1 cellular context compared by ENCODE assay signal in genomic region chr6:30163090-30163917, GRCh38.
TF ChIP-seq lines count a peak whose summit lies in the region.

Gene TRIM15 (plus strand): TSS chr6:30163546. CDS start chr6:30163685, 139 bp downstream.

TF ChIP-seq in HepG2, 621 proteins besides CTCF, POLR2A, EP300 and RAD21 (continued from another document and continues in another):
- TF ChIP-seq HIC2 (CRISPR knock-in tag; IDR thresholded peaks at IDR 0.05; ENCODE audit: low read depth): peak; percentile 81; the same call in 1 of the 2 replicates
- no peak for TF ChIP-seq ZNF24 (IDR thresholded peaks at IDR 0.05)
- TF ChIP-seq ZSCAN30 (CRISPR knock-in tag; IDR thresholded peaks at IDR 0.05): peak; percentile 73; the same call in 1 of the 2 replicates
- TF ChIP-seq ZBTB21 (CRISPR knock-in tag; IDR thresholded peaks at IDR 0.05): no peak
- peak; percentile 88 for TF ChIP-seq PAX8 (CRISPR knock-in tag; IDR thresholded peaks at IDR 0.05; ENCODE audit: borderline replicate concordance)
- no peak for TF ChIP-seq ZBTB14 (CRISPR knock-in tag; IDR thresholded peaks at IDR 0.05)
- TF ChIP-seq SRF (IDR thresholded peaks at IDR 0.05; ENCODE audit: low read depth, low read length): no peak
- no peak for TF ChIP-seq CREB1 (IDR thresholded peaks at IDR 0.05)
- TF ChIP-seq CREB1 (CRISPR knock-in tag; IDR thresholded peaks at IDR 0.05): peak; percentile 39; the same call in 1 of the 2 replicates
- TF ChIP-seq, protein P1, sequence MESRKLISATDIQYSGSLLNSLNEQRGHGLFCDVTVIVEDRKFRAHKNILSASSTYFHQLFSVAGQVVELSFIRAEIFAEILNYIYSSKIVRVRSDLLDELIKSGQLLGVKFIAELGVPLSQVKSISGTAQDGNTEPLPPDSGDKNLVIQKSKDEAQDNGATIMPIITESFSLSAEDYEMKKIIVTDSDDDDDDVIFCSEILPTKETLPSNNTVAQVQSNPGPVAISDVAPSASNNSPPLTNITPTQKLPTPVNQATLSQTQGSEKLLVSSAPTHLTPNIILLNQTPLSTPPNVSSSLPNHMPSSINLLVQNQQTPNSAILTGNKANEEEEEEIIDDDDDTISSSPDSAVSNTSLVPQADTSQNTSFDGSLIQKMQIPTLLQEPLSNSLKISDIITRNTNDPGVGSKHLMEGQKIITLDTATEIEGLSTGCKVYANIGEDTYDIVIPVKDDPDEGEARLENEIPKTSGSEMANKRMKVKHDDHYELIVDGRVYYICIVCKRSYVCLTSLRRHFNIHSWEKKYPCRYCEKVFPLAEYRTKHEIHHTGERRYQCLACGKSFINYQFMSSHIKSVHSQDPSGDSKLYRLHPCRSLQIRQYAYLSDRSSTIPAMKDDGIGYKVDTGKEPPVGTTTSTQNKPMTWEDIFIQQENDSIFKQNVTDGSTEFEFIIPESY (CRISPR knock-in tag; IDR thresholded peaks at IDR 0.05): peak; percentile 13; the same call in 1 of the 2 replicates
- no peak for TF ChIP-seq NR3C1 (CRISPR knock-in tag; IDR thresholded peaks at IDR 0.05)
- TF ChIP-seq AGO1 (IDR thresholded peaks at IDR 0.05; ENCODE audit: low read depth, low read length, poor library complexity, severe bottlenecking): peak; percentile 58
- peak; percentile 43; the same call in 1 of the 2 replicates for TF ChIP-seq ZFP1 (CRISPR knock-in tag; IDR thresholded peaks at IDR 0.05)
- 0 out of 2 replicates have a peak, but pooled peaks have one; percentile 24 for TF ChIP-seq TRAFD1 (CRISPR knock-in tag; IDR thresholded peaks at IDR 0.05; ENCODE audit: borderline replicate concordance)
- 0 out of 2 replicates have a peak, but pooled peaks have one; percentile 59 for TF ChIP-seq ZNF138 (CRISPR knock-in tag; IDR thresholded peaks at IDR 0.05; ENCODE audit: low read depth)
- peak; percentile 93 for TF ChIP-seq ZNF746 (CRISPR knock-in tag; IDR thresholded peaks at IDR 0.05)
- no peak for TF ChIP-seq ARNT2 (CRISPR knock-in tag; IDR thresholded peaks at IDR 0.05; ENCODE audit: low read depth)
- TF ChIP-seq ZNF232 (CRISPR knock-in tag; IDR thresholded peaks at IDR 0.05; ENCODE audit: borderline replicate concordance): no peak; the same call in 1 of the 2 replicates
- TF ChIP-seq ZNF724P (CRISPR knock-in tag; IDR thresholded peaks at IDR 0.05; ENCODE audit: borderline replicate concordance): no peak
- peak; percentile 92 for TF ChIP-seq POLR2AphosphoS5 (IDR thresholded peaks at IDR 0.05; ENCODE audit: low read depth, low read length)
- peak; percentile 28; the same call in 1 of the 2 replicates for TF ChIP-seq ZNF296 (CRISPR knock-in tag; conservative IDR thresholded peaks at IDR 0.05)
- TF ChIP-seq MED1 (CRISPR knock-in tag; IDR thresholded peaks at IDR 0.05): peak; percentile 75; the same call in 1 of the 2 replicates
- TF ChIP-seq ZNF382 (CRISPR knock-in tag; IDR thresholded peaks at IDR 0.05; ENCODE audit: borderline replicate concordance): no peak
- TF ChIP-seq RERE (CRISPR knock-in tag; IDR thresholded peaks at IDR 0.05; ENCODE audit: low read depth): no peak; the same call in 1 of the 2 replicates
- peak; percentile 67 for TF ChIP-seq GABPA (IDR thresholded peaks at IDR 0.05; ENCODE audit: low read depth, low read length)
- TF ChIP-seq GABPA (CRISPR knock-in tag; IDR thresholded peaks at IDR 0.05; ENCODE audit: low read depth): peak; percentile 91
- TF ChIP-seq SRSF9 (IDR thresholded peaks at IDR 0.05; ENCODE audit: borderline replicate concordance, insufficient read depth, low read depth, low read length, poor library complexity, severe bottlenecking): no peak
- TF ChIP-seq JUN (CRISPR knock-in tag; IDR thresholded peaks at IDR 0.05): peak; percentile 53
- 0 out of 2 replicates have a peak, but pooled peaks have one; percentile 3 for TF ChIP-seq ZC3H4 (CRISPR knock-in tag; IDR thresholded peaks at IDR 0.05; ENCODE audit: borderline replicate concordance)
- no peak for TF ChIP-seq CBX1 (IDR thresholded peaks at IDR 0.05; ENCODE audit: low read depth)
- TF ChIP-seq, protein P2, sequence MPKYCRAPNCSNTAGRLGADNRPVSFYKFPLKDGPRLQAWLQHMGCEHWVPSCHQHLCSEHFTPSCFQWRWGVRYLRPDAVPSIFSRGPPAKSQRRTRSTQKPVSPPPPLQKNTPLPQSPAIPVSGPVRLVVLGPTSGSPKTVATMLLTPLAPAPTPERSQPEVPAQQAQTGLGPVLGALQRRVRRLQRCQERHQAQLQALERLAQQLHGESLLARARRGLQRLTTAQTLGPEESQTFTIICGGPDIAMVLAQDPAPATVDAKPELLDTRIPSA (CRISPR knock-in tag; IDR thresholded peaks at IDR 0.05; ENCODE audit: borderline replicate concordance): no peak; the same call in 1 of the 2 replicates
- TF ChIP-seq ZNF282 (IDR thresholded peaks at IDR 0.05; ENCODE audit: partially characterized antibody): no peak
- TF ChIP-seq THYN1 (CRISPR knock-in tag; IDR thresholded peaks at IDR 0.05; ENCODE audit: borderline replicate concordance, low read depth): 0 out of 2 replicates have a peak, but pooled peaks have one; percentile 57
- TF ChIP-seq ZNF761 (CRISPR knock-in tag; conservative IDR thresholded peaks at IDR 0.05): peak; percentile 47; the same call in 1 of the 2 replicates
- peak; percentile 53 for TF ChIP-seq HHEX (CRISPR knock-in tag; IDR thresholded peaks at IDR 0.05)
- peak; percentile 88; the same call in 1 of the 2 replicates for TF ChIP-seq ZNF274 (CRISPR knock-in tag; IDR thresholded peaks at IDR 0.05)
- peak; percentile 2; the same call in 1 of the 2 replicates for TF ChIP-seq STAG1 (CRISPR knock-in tag; IDR thresholded peaks at IDR 0.05)
- no peak for TF ChIP-seq ZFAT (CRISPR knock-in tag; conservative IDR thresholded peaks at IDR 0.05)
- peak; percentile 79; the same call in 1 of the 2 replicates for TF ChIP-seq LCORL (IDR thresholded peaks at IDR 0.05)
- TF ChIP-seq LCORL (CRISPR knock-in tag; IDR thresholded peaks at IDR 0.05): peak; percentile 96
- no peak; the same call in 1 of the 2 replicates for TF ChIP-seq HMGXB3 (CRISPR knock-in tag; IDR thresholded peaks at IDR 0.05; ENCODE audit: borderline replicate concordance)
- TF ChIP-seq ZMAT3 (CRISPR knock-in tag; conservative IDR thresholded peaks at IDR 0.05): peak; percentile 85; the same call in 1 of the 2 replicates
